ENCODE assay signal across 2 cellular contexts in the genomic region with DNA sequence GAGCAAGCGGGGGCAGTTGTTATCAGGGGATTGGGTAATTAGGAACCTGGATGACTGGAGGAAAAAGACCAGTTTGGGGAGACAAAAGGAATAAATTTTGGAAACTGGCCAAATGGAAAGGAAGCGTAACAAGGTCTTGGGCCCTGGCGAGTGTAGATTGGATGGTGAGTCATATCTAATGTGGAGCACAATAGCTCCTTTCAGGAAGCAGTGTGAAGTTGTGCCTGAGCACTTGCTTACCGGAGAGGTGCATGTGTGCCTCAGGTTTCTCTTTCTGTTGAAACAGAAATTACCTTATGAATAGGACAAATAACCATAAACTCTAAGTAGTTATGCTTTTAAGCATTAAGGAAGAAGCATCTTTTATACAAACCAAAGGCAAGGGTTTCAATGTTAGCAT.
TF ChIP-seq lines count a peak whose summit lies in the region.

No MANE protein-coding gene starts in this region.

TF ChIP-seq in GM23338, 12 proteins besides CTCF, POLR2A, EP300 and RAD21 (continued from another document and continues in another):
- TF ChIP-seq, protein P1, sequence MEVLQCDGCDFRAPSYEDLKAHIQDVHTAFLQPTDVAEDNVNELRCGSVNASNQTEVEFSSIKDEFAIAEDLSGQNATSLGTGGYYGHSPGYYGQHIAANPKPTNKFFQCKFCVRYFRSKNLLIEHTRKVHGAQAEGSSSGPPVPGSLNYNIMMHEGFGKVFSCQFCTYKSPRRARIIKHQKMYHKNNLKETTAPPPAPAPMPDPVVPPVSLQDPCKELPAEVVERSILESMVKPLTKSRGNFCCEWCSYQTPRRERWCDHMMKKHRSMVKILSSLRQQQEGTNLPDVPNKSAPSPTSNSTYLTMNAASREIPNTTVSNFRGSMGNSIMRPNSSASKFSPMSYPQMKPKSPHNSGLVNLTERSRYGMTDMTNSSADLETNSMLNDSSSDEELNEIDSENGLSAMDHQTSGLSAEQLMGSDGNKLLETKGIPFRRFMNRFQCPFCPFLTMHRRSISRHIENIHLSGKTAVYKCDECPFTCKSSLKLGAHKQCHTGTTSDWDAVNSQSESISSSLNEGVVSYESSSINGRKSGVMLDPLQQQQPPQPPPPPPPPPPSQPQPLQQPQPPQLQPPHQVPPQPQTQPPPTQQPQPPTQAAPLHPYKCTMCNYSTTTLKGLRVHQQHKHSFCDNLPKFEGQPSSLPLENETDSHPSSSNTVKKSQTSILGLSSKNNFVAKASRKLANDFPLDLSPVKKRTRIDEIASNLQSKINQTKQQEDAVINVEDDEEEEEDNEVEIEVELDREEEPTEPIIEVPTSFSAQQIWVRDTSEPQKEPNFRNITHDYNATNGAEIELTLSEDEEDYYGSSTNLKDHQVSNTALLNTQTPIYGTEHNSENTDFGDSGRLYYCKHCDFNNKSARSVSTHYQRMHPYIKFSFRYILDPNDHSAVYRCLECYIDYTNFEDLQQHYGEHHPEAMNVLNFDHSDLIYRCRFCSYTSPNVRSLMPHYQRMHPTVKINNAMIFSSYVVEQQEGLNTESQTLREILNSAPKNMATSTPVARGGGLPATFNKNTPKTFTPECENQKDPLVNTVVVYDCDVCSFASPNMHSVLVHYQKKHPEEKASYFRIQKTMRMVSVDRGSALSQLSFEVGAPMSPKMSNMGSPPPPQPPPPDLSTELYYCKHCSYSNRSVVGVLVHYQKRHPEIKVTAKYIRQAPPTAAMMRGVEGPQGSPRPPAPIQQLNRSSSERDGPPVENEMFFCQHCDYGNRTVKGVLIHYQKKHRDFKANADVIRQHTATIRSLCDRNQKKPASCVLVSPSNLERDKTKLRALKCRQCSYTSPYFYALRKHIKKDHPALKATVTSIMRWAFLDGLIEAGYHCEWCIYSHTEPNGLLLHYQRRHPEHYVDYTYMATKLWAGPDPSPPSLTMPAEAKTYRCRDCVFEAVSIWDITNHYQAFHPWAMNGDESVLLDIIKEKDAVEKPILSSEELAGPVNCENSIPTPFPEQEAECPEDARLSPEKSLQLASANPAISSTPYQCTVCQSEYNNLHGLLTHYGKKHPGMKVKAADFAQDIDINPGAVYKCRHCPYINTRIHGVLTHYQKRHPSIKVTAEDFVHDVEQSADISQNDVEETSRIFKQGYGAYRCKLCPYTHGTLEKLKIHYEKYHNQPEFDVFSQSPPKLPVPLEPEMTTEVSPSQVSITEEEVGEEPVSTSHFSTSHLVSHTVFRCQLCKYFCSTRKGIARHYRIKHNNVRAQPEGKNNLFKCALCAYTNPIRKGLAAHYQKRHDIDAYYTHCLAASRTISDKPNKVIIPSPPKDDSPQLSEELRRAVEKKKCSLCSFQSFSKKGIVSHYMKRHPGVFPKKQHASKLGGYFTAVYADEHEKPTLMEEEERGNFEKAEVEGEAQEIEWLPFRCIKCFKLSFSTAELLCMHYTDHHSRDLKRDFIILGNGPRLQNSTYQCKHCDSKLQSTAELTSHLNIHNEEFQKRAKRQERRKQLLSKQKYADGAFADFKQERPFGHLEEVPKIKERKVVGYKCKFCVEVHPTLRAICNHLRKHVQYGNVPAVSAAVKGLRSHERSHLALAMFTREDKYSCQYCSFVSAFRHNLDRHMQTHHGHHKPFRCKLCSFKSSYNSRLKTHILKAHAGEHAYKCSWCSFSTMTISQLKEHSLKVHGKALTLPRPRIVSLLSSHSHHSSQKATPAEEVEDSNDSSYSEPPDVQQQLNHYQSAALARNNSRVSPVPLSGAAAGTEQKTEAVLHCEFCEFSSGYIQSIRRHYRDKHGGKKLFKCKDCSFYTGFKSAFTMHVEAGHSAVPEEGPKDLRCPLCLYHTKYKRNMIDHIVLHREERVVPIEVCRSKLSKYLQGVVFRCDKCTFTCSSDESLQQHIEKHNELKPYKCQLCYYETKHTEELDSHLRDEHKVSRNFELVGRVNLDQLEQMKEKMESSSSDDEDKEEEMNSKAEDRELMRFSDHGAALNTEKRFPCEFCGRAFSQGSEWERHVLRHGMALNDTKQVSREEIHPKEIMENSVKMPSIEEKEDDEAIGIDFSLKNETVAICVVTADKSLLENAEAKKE (CRISPR knock-in tag; IDR thresholded peaks at IDR 0.05), result no peak
- TF ChIP-seq EZH2 (IDR thresholded peaks at IDR 0.05; ENCODE audit: low read depth, unreplicated experiment), result no peak
- no peak for TF ChIP-seq EZH2phosphoT487 (IDR thresholded peaks at IDR 0.05; ENCODE audit: unreplicated experiment)
- TF ChIP-seq ZNF114 (CRISPR knock-in tag; IDR thresholded peaks at IDR 0.05), result no peak
- TF ChIP-seq, protein P2, sequence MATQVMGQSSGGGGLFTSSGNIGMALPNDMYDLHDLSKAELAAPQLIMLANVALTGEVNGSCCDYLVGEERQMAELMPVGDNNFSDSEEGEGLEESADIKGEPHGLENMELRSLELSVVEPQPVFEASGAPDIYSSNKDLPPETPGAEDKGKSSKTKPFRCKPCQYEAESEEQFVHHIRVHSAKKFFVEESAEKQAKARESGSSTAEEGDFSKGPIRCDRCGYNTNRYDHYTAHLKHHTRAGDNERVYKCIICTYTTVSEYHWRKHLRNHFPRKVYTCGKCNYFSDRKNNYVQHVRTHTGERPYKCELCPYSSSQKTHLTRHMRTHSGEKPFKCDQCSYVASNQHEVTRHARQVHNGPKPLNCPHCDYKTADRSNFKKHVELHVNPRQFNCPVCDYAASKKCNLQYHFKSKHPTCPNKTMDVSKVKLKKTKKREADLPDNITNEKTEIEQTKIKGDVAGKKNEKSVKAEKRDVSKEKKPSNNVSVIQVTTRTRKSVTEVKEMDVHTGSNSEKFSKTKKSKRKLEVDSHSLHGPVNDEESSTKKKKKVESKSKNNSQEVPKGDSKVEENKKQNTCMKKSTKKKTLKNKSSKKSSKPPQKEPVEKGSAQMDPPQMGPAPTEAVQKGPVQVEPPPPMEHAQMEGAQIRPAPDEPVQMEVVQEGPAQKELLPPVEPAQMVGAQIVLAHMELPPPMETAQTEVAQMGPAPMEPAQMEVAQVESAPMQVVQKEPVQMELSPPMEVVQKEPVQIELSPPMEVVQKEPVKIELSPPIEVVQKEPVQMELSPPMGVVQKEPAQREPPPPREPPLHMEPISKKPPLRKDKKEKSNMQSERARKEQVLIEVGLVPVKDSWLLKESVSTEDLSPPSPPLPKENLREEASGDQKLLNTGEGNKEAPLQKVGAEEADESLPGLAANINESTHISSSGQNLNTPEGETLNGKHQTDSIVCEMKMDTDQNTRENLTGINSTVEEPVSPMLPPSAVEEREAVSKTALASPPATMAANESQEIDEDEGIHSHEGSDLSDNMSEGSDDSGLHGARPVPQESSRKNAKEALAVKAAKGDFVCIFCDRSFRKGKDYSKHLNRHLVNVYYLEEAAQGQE (IDR thresholded peaks at IDR 0.05; ENCODE audit: unreplicated experiment), result no peak
- TF ChIP-seq STAT1 (IDR thresholded peaks at IDR 0.05; ENCODE audit: unreplicated experiment), result no peak
- TF ChIP-seq CREB1 (CRISPR knock-in tag; IDR thresholded peaks at IDR 0.05; ENCODE audit: low read depth), result no peak
- no peak for TF ChIP-seq POLR2AphosphoS5 (IDR thresholded peaks at IDR 0.05; ENCODE audit: low read depth)
- no peak for TF ChIP-seq ZNF331 (CRISPR knock-in tag; IDR thresholded peaks at IDR 0.05; ENCODE audit: low read depth)
- TF ChIP-seq NANOG (IDR thresholded peaks at IDR 0.05; ENCODE audit: borderline replicate concordance), result no peak

TF ChIP-seq in K562, 482 proteins besides CTCF, POLR2A, EP300 and RAD21 (continued from another document):
- TF ChIP-seq, protein P3, sequence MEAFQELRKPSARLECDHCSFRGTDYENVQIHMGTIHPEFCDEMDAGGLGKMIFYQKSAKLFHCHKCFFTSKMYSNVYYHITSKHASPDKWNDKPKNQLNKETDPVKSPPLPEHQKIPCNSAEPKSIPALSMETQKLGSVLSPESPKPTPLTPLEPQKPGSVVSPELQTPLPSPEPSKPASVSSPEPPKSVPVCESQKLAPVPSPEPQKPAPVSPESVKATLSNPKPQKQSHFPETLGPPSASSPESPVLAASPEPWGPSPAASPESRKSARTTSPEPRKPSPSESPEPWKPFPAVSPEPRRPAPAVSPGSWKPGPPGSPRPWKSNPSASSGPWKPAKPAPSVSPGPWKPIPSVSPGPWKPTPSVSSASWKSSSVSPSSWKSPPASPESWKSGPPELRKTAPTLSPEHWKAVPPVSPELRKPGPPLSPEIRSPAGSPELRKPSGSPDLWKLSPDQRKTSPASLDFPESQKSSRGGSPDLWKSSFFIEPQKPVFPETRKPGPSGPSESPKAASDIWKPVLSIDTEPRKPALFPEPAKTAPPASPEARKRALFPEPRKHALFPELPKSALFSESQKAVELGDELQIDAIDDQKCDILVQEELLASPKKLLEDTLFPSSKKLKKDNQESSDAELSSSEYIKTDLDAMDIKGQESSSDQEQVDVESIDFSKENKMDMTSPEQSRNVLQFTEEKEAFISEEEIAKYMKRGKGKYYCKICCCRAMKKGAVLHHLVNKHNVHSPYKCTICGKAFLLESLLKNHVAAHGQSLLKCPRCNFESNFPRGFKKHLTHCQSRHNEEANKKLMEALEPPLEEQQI (IDR thresholded peaks at IDR 0.05), result no peak
- TF ChIP-seq NFIC (IDR thresholded peaks at IDR 0.05) (peak; percentile 18; the same call in 1 of the 2 replicates), DNMT1 (IDR thresholded peaks at IDR 0.05) (no peak), PHB2 (IDR thresholded peaks at IDR 0.05; ENCODE audit: low read depth) (no peak)
TF ChIP-seq in K562: peak in this region for 1.
